ENCODE assay signal across 25 cellular contexts in the genomic region with DNA sequence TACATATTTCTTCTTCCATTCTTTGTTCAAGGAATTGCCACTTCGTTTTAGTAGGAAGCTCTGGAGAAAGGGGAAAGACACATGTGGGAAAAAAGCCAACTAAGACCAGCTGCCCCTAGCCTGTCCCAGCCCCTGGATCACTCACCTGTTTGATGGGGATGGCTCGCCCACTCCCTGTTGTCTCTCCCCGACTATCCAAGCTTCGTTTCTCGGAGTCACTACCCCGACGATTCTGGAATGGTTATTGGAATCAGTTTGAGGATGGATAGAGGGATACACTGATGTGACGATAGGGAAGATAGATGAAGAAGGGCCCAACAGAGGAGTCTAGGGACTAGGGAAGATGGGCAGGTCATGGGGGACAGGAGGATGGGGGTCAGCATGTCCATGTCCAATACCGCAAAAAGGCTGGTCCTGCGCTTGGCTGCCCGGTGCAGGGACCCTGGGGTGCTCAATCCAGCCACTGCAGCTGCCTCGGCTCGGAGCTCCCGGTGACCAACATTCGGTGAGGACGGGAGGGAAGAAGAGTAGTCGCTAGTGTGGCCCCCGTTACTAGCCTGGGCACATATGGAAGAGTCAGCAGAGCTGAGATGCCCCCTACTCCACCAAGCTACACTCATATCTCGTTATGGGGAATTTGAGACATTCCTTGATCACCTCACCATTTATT. TPM values are rescaled to one million over a fixed set of nuclear protein-coding genes. Genes with fewer than 3 reads are reported as not detected.
"Had no signal": no experiment of that assay in that cellular context is flagged by ENCODE, and none has a peak within 500 bp of the region (broad histone marks: within the 10 kb centered on the region; RNA-seq: fewer than 3 reads in every experiment).

No MANE protein-coding gene starts in this region.

- DNase-seq: activated CD4-positive, alpha-beta T cell treated with anti-CD3 and anti-CD28 coated beads for 48 hours; activated CD4-positive, alpha-beta T cell treated with anti-CD3 and anti-CD28 coated beads, Interleukin-2, amount 50 U/mL, for 4 hours; activated CD4-positive, CD25-positive, alpha-beta regulatory T cell treated with anti-CD3 and anti-CD28 coated beads, Interleukin-2, amount 50 U/mL, for 72 hours; activated CD8-positive, alpha-beta memory T cell treated with anti-CD3 and anti-CD28 coated beads, Interleukin-2, amount 50 U/mL, for 48 hours; activated CD8-positive, alpha-beta T cell treated with anti-CD3 and anti-CD28 coated beads, Interleukin-2, amount 10 ng/mL, durations not matched to agents 7 days and 5 days; activated effector memory CD4-positive, alpha-beta T cell treated with Interleukin-2 at 50 U/mL for 16 hours; activated naive CD4-positive, alpha-beta T cell treated with anti-CD3 and anti-CD28 coated beads for 36 hours; activated T-cell treated with anti-CD3 and anti-CD28 coated beads, Interleukin-2, amount 50 U/mL, for 1 hour; aorta; caudate nucleus; NCI-H1048; NCI-H146; NCI-H187 treated with DMSO at 0.1 percent for 48 hours; NCI-H2081 treated with DMSO at 0.1 percent for 48 hours; NCI-H446; NCI-H524; Right ventricle myocardium superior; T-helper 9 cell had no signal

- H3K9me3 ChIP-seq: breast epithelium, Peyer's patch had no signal

- H3K36me3 ChIP-seq: breast epithelium had no signal

- H3K27ac Mint-ChIP-seq: activated CD8-positive, alpha-beta T cell treated with anti-CD3 and anti-CD28 coated beads, Interleukin-2, amount 10 ng/mL, durations not matched to agents 7 days and 5 days; activated naive CD4-positive, alpha-beta T cell treated with anti-CD3 and anti-CD28 coated beads for 36 hours; activated T-helper 1 cell treated with anti-CD3 and anti-CD28 coated beads, Interleukin-12 subunit alpha, Interleukin-12 subunit beta, Interleukin-2, Interleukin-4 antibody, amounts not matched to agents 30 ng/mL and 10 ng/mL and 1 ng/mL, durations not matched to agents 14 hours and 24 hours and 36 hours; T-helper 1 cell treated with Interleukin-12 subunit alpha and Interleukin-12 subunit beta and Interleukin-4 antibody, amounts not matched to agents 30 μg/mL and 1 μg/mL, for 36 hours; WTC11 had no signal

- H3K9me3 Mint-ChIP-seq: activated naive CD4-positive, alpha-beta T cell treated with anti-CD3 and anti-CD28 coated beads for 36 hours; activated T-helper 1 cell treated with anti-CD3 and anti-CD28 coated beads, Interleukin-12 subunit alpha, Interleukin-12 subunit beta, Interleukin-2, Interleukin-4 antibody, amounts not matched to agents 30 ng/mL and 10 ng/mL and 1 ng/mL, durations not matched to agents 14 hours and 24 hours and 36 hours; T-helper 1 cell treated with Interleukin-12 subunit alpha and Interleukin-12 subunit beta and Interleukin-4 antibody, amounts not matched to agents 30 μg/mL and 1 μg/mL, for 36 hours; WTC11 had no signal

- H3K4me3 ChIP-seq: breast epithelium, Peyer's patch, SJSA1 had no signal

- H3K36me3 Mint-ChIP-seq: WTC11 had no signal

- H3K4me3 Mint-ChIP-seq: activated CD8-positive, alpha-beta T cell treated with anti-CD3 and anti-CD28 coated beads, Interleukin-2, amount 10 ng/mL, durations not matched to agents 7 days and 5 days; activated naive CD4-positive, alpha-beta T cell treated with anti-CD3 and anti-CD28 coated beads for 36 hours; activated T-helper 1 cell treated with anti-CD3 and anti-CD28 coated beads, Interleukin-12 subunit alpha, Interleukin-12 subunit beta, Interleukin-2, Interleukin-4 antibody, amounts not matched to agents 30 ng/mL and 10 ng/mL and 1 ng/mL, durations not matched to agents 14 hours and 24 hours and 36 hours; T-helper 1 cell treated with Interleukin-12 subunit alpha and Interleukin-12 subunit beta and Interleukin-4 antibody, amounts not matched to agents 30 μg/mL and 1 μg/mL, for 36 hours; WTC11 had no signal

- H3K27ac ChIP-seq: breast epithelium, Peyer's patch, RWPE1, SJSA1 had no signal

RNA-seq across cellular contexts. Expression of gene CYP27B1, which starts 35.3 kb away (rescaled TPM):
- total RNA-seq: Right ventricle myocardium superior had no signal
